In the genomic region with DNA sequence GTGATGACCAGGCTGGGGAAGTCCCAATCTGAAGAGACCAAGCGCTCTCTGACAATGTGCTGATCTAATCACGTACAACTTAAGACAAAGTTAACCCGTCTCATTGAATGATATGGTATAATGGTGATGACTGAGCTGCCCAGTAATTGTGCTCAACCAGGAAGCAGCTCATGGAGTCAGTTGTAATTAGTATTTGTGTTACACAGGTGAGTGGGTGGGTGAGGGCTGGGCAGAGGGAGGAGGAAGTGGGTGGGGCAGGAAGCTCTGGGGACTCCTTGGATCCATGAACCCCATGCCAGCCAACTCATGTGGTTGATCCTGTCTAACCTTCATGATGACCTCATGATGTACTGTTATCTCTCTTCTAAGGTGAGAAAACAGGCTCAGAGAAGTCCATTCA, we compare ENCODE assay signal across 14 cellular contexts. TPM values are rescaled to one million over a fixed set of nuclear protein-coding genes. Genes with fewer than 3 reads are reported as not detected.
DNase-seq lines count a peak whose midpoint lies in the region; ATAC-seq, FAIRE-seq and TF ChIP-seq lines count a peak whose summit lies in the region.
"Had no signal": no experiment of that assay in that cellular context is flagged by ENCODE, and none has a peak within 500 bp of the region (broad histone marks: within the 10 kb centered on the region; RNA-seq: fewer than 3 reads in every experiment).

No MANE protein-coding gene starts in this region.

- no peak overlapping the region for H3K4me3 ChIP-seq in CD8-positive, alpha-beta memory T cell (ENCODE audit: low read length)
- H3K4me3 ChIP-seq in HEK293 (ENCODE audit: low read depth, low read length) (no peak overlapping the region), keratinocyte (ENCODE audit: control insufficient read depth in 2 of 3, extremely low read depth in 1 of 3, insufficient read depth in 2 of 3, low read depth in 1 of 3, low read length in 3 of 3) (no peak overlapping the region)
- H3K4me3 ChIP-seq: stomach had no signal

- H3K79me2 ChIP-seq in keratinocyte (ENCODE audit: control insufficient read depth, insufficient read depth, low read length): no peaks in the 10 kb centered on the region

- no peak for DNase-seq in CD8-positive, alpha-beta memory T cell
- peak; percentile 74 for DNase-seq in activated CD4-positive, alpha-beta memory T cell treated with anti-CD3 and anti-CD28 coated beads for 36 hours
- DNase-seq in keratinocyte (ENCODE audit: low read depth, low spot score) (peak; percentile 46), amniotic stem cell (lab: John Stamatoyannopoulos, UW) (no peak), epidermal melanocyte (ENCODE audit: insufficient read length, low spot score) (no peak)
- no peak for DNase-seq in activated CD8-positive, alpha-beta memory T cell treated with anti-CD3 and anti-CD28 coated beads, Interleukin-2, amount 50 U/mL, for 48 hours
- DNase-seq: activated effector memory CD4-positive, alpha-beta T cell treated with Interleukin-2 at 50 U/mL for 16 hours; cortex of kidney; NCI-H1092 treated with DMSO at 0.1 percent for 48 hours; NK-92 treated with Interleukin-12 subunit alpha and Interleukin-12 subunit beta, amount 100 ng/mL, for 24 hours; stomach had no signal

- no peak overlapping the region for H3K4me2 ChIP-seq in keratinocyte (ENCODE audit: control insufficient read depth, extremely low read depth, insufficient read depth, low read depth, low read length)

- ATAC-seq in activated CD4-positive, CD25-positive, alpha-beta regulatory T cell treated with anti-CD3 and anti-CD28 coated beads, Interleukin-2, amount 50 U/mL, for 24 hours: no peak

- no peaks in the 10 kb centered on the region for H3K9me3 Mint-ChIP-seq in CD8-positive, alpha-beta memory T cell
- H3K9me3 Mint-ChIP-seq in activated CD4-positive, alpha-beta memory T cell treated with anti-CD3 and anti-CD28 coated beads for 36 hours: no peaks in the 10 kb centered on the region

- H2AFZ ChIP-seq in keratinocyte (ENCODE audit: control insufficient read depth, low read length): no peak overlapping the region

- POLR2A ChIA-PET in CD8-positive, alpha-beta memory T cell (lab: Charles Lee): no interaction called here
- POLR2A ChIA-PET in HEK293 (lab: Yijun Ruan, JAX): interaction anchor here (0.6 to 0.8 kb wide), 2 partner anchors 26 to 790 kb away, joined by 6 read pairs; no protein-coding TSS in a partner anchor
- POLR2A ChIA-PET in activated CD4-positive, alpha-beta memory T cell treated with anti-CD3 and anti-CD28 coated beads for 36 hours (lab: Charles Lee): interaction anchor here (0.8 to 1.5 kb wide), 2 partner anchors 17 to 26 kb away, joined by 3 to 18 read pairs; no protein-coding TSS in a partner anchor

- no peak overlapping the region for H3K9ac ChIP-seq in keratinocyte (ENCODE audit: control insufficient read depth, extremely low read depth, insufficient read depth, low read length)

- H3K4me3 Mint-ChIP-seq in CD8-positive, alpha-beta memory T cell: peak overlapping the region in 1 of 7 donors; percentile 21
- no peak overlapping the region for H3K4me3 Mint-ChIP-seq in activated CD4-positive, alpha-beta memory T cell treated with anti-CD3 and anti-CD28 coated beads for 36 hours

- peaks cover 56 to 82% (median 78%) of the 10 kb centered on the region in 3 donors for H3K4me1 Mint-ChIP-seq in CD8-positive, alpha-beta memory T cell
- peaks cover 84% of the 10 kb centered on the region for H3K4me1 Mint-ChIP-seq in activated CD4-positive, alpha-beta memory T cell treated with anti-CD3 and anti-CD28 coated beads for 36 hours (ENCODE audit: low read depth)

- H3K36me3 Mint-ChIP-seq in CD8-positive, alpha-beta memory T cell: peaks cover 0 to 5% (median 0%) of the 10 kb centered on the region in 3 donors
- peaks cover 17% of the 10 kb centered on the region for H3K36me3 Mint-ChIP-seq in activated CD4-positive, alpha-beta memory T cell treated with anti-CD3 and anti-CD28 coated beads for 36 hours

- peak overlapping the region; percentile 76 to 99 (median 90) for H3K27ac Mint-ChIP-seq in CD8-positive, alpha-beta memory T cell
- peak overlapping the region; percentile 99 for H3K27ac Mint-ChIP-seq in activated CD4-positive, alpha-beta memory T cell treated with anti-CD3 and anti-CD28 coated beads for 36 hours

- no peaks in the 10 kb centered on the region for H4K20me1 ChIP-seq in keratinocyte (ENCODE audit: control insufficient read depth, extremely low read depth, insufficient read depth, low read length)

- intact Hi-C loops in activated CD4-positive, alpha-beta memory T cell treated with anti-CD3 and anti-CD28 coated beads for 36 hours (cut with micrococcal nuclease): loop anchor here (10.0 kb wide), 1 partner anchor 726 kb away; no protein-coding TSS in a partner anchor

- H3K36me3 ChIP-seq in CD8-positive, alpha-beta memory T cell (ENCODE audit: insufficient read depth, low read length): no peaks in the 10 kb centered on the region
- H3K36me3 ChIP-seq in HEK293 (ENCODE audit: control insufficient read depth in 2 of 2, insufficient read depth in 1 of 2, low read length in 2 of 2) (no peaks in the 10 kb centered on the region), keratinocyte (ENCODE audit: control insufficient read depth in 2 of 2, extremely low read depth in 1 of 2, insufficient read depth in 2 of 2, low read length in 2 of 2) (no peaks in the 10 kb centered on the region)
- H3K36me3 ChIP-seq: stomach had no signal

- no peaks in the 10 kb centered on the region for H3K27me3 ChIP-seq in CD8-positive, alpha-beta memory T cell (ENCODE audit: insufficient read depth, low read length, poor library complexity, severe bottlenecking)
- H3K27me3 ChIP-seq in keratinocyte (ENCODE audit: control insufficient read depth, extremely low read depth, insufficient read depth, low read length): no peaks in the 10 kb centered on the region
- H3K27me3 ChIP-seq: stomach had no signal

- H3K9me3 ChIP-seq in CD8-positive, alpha-beta memory T cell (ENCODE audit: low read length): no peaks in the 10 kb centered on the region
- no peaks in the 10 kb centered on the region for H3K9me3 ChIP-seq in HEK293 (ENCODE audit: control insufficient read depth, insufficient read depth, low read depth, low read length)
- H3K9me3 ChIP-seq in keratinocyte (ENCODE audit: control insufficient read depth, low read depth, low read length): no peaks in the 10 kb centered on the region
- H3K9me3 ChIP-seq: stomach had no signal

- peaks cover 71% of the 10 kb centered on the region for H3K4me1 ChIP-seq in CD8-positive, alpha-beta memory T cell (ENCODE audit: insufficient read depth, low read length)
- H3K4me1 ChIP-seq in HEK293 (ENCODE audit: control insufficient read depth, insufficient read depth, low read length): peaks cover 3% of the 10 kb centered on the region; the same call in 1 of the 2 replicates
- peaks cover 48% of the 10 kb centered on the region for H3K4me1 ChIP-seq in keratinocyte (ENCODE audit: control insufficient read depth, extremely low read depth, insufficient read depth, low read length)

- CTCF ChIA-PET in CD8-positive, alpha-beta memory T cell (lab: Charles Lee): interaction anchor here (0.6 to 3.8 kb wide), 10 partner anchors 8 to 82 kb away, joined by 3 to 13 read pairs (median 4); a partner anchor contains a TSS
- CTCF ChIA-PET in HEK293 (lab: Yijun Ruan, JAX): interaction anchor here (0.7 to 5.9 kb wide), 7 partner anchors 13 to 602 kb away, joined by 3 to 30 read pairs (median 7); no protein-coding TSS in a partner anchor
- CTCF ChIA-PET in activated CD4-positive, alpha-beta memory T cell treated with anti-CD3 and anti-CD28 coated beads for 36 hours (lab: Charles Lee): interaction anchor here (0.8 to 6.4 kb wide), 7 partner anchors 13 to 66 kb away, joined by 3 to 39 read pairs (median 4); no protein-coding TSS in a partner anchor

- H3K9me1 ChIP-seq in keratinocyte (ENCODE audit: control insufficient read depth, extremely low read depth, insufficient read depth, low read length): peaks cover 4% of the 10 kb centered on the region

- TF ChIP-seq CTCF in HEK293 (tag by site-specific recombination; IDR thresholded peaks at IDR 0.05): no peak
- no peak for TF ChIP-seq CTCF in keratinocyte (optimal IDR thresholded peaks at IDR 0.05 in 1 of 3, IDR thresholded peaks at IDR 0.05 in 1 of 3, conservative IDR thresholded peaks at IDR 0.05 in 1 of 3; ENCODE audit: extremely low read depth in 1 of 3, insufficient read depth in 2 of 3, low read length in 3 of 3)

- no peaks in the 10 kb centered on the region for H3K27me3 Mint-ChIP-seq in CD8-positive, alpha-beta memory T cell
- H3K27me3 Mint-ChIP-seq in activated CD4-positive, alpha-beta memory T cell treated with anti-CD3 and anti-CD28 coated beads for 36 hours: no peaks in the 10 kb centered on the region

- H3K27ac ChIP-seq in CD8-positive, alpha-beta memory T cell (ENCODE audit: low read depth, low read length): no peak overlapping the region
- H3K27ac ChIP-seq in HEK293 (ENCODE audit: extremely low read depth, low read depth, low read length) (no peak overlapping the region), keratinocyte (ENCODE audit: control insufficient read depth, insufficient read depth, low read length) (no peak overlapping the region)

- peak; percentile 13 for FAIRE-seq in keratinocyte (lab: Jason Lieb, UNC)
- FAIRE-seq: frontal cortex had no signal

- dilution Hi-C loops in keratinocyte (cut with MboI; ENCODE audit: extremely low pct_ligation_motif_present, low sequenced_read_pairs): no loop called here

TF ChIP-seq in HEK293, 187 proteins besides CTCF, POLR2A, EP300 and RAD21 (continues in another document):
- TF ChIP-seq ZNF561 (tag by site-specific recombination; IDR thresholded peaks at IDR 0.05; ENCODE audit: borderline replicate concordance): no peak

RNA-seq across cellular contexts. Expression of a gene that starts 8.7 kb away (rescaled TPM):
- 10 to 100 TPM; 78.2 to 88.4 TPM for total RNA-seq in CD8-positive, alpha-beta memory T cell
- 41.5 TPM for polyA plus RNA-seq in CD8-positive, alpha-beta memory T cell
- 100 to 1,000 TPM; 137 to 144 TPM for total RNA-seq in activated CD4-positive, alpha-beta memory T cell treated with anti-CD3 and anti-CD28 coated beads for 36 hours
- 30.9 to 59.1 TPM (median 55.5 TPM) in 3 replicates for polyA plus RNA-seq in keratinocyte
- 25.1 TPM for polyA plus RNA-seq in keratinocyte (2011; ENCODE audit: low read depth)
- 27.2 and 30.0 TPM in 2 replicates for polyA plus RNA-seq in keratinocyte (2011; cell fraction: cytosol; rRNA removed)
- polyA plus RNA-seq in keratinocyte (2011; cell fraction: nucleus; rRNA removed): 101 and 110 TPM in 2 replicates
- polyA plus RNA-seq in keratinocyte (2012; ENCODE audit: low replicate concordance): 28.3 and 58.7 TPM in 2 replicates
- 30.9 to 124 TPM (median 45.5 TPM) in 3 replicates for polyA minus RNA-seq in keratinocyte
- 38.0 TPM for polyA minus RNA-seq in keratinocyte (2011; cell fraction: cytosol; rRNA and poly(A)+ RNA removed)
- 86.6 and 113 TPM in 2 replicates for polyA minus RNA-seq in keratinocyte (2011; cell fraction: nucleus; rRNA and poly(A)+ RNA removed)

Comparison
In these comparisons a context has a peak if more than half of its experiments do, and no peak if none do; other contexts are left out.
1. DNase-seq: peak in activated CD4-positive, alpha-beta memory T cell treated with anti-CD3 and anti-CD28 coated beads for 36 hours (single experiment) and keratinocyte (single experiment); none in CD8-positive, alpha-beta memory T cell (0 of 5), amniotic stem cell (single experiment), epidermal melanocyte (single experiment) and activated CD8-positive, alpha-beta memory T cell treated with anti-CD3 and anti-CD28 coated beads, Interleukin-2, amount 50 U/mL, for 48 hours (single experiment).